ENCODE assay signal across 20 cellular contexts in the genomic region with DNA sequence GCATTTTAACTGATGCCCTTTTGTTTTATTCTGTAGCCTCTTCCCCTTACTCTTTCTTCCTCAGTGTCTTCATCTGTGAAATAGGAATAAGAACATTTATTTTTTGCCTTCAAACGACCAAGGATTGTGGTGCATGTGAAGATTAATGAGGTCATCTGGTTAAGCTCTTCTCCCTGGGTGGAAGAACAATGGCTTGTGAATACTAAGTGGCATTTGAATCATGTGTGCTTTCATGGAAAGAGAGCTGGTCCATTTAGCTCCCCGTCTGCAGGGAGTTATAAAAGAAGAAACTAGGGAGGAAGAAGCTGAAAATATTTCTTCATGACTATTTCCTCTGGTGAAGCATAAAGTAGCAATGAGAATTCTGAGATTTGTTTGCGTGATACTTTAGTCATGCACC.
DNase-seq lines count a peak whose midpoint lies in the region; ATAC-seq and TF ChIP-seq lines count a peak whose summit lies in the region.
"Had no signal": no experiment of that assay in that cellular context is flagged by ENCODE, and none has a peak within 500 bp of the region (broad histone marks: within the 10 kb centered on the region; RNA-seq: fewer than 3 reads in every experiment).

No MANE protein-coding gene starts in this region.

- H3K27ac ChIP-seq in smooth muscle cell (ENCODE audit: low read depth) = peak overlapping the region; percentile 4
- H3K27ac ChIP-seq: SJCRH30 had no signal

- no peaks in the 10 kb centered on the region for H3K27me3 ChIP-seq in smooth muscle cell (ENCODE audit: low read depth)
- H3K27me3 ChIP-seq: MG63, SJCRH30 had no signal

- H3K79me2 ChIP-seq in smooth muscle cell (ENCODE audit: low read depth) = peaks cover 55% of the 10 kb centered on the region

- no peak overlapping the region for H3K9ac ChIP-seq in smooth muscle cell (ENCODE audit: low read depth)

- H3K4me2 ChIP-seq in smooth muscle cell = no peak overlapping the region
- H3K4me2 ChIP-seq: GM23338 had no signal

- H3K36me3 ChIP-seq in smooth muscle cell (ENCODE audit: low read depth) = no peaks in the 10 kb centered on the region
- H3K36me3 ChIP-seq: MG63, SJCRH30 had no signal

- H3K4me3 ChIP-seq in smooth muscle cell = no peak overlapping the region
- H3K4me3 ChIP-seq: GM23338, K562, MG63, SJCRH30 had no signal

- H3K27me3 Mint-ChIP-seq in glutamatergic neuron (ENCODE audit: unreplicated experiment) = no peaks in the 10 kb centered on the region
- H3K27me3 Mint-ChIP-seq in stimulated activated memory B cell treated with anti-CD40 and anti-IgM and Interleukin-4, amounts not matched to agents 10 μg/mL and 1 μg/mL and 100 μg/mL, for 72 hours = no peaks in the 10 kb centered on the region

- no peak overlapping the region for H3K4me3 Mint-ChIP-seq in glutamatergic neuron (ENCODE audit: unreplicated experiment)
- H3K4me3 Mint-ChIP-seq in stimulated activated memory B cell treated with anti-CD40 and anti-IgM and Interleukin-4, amounts not matched to agents 10 μg/mL and 1 μg/mL and 100 μg/mL, for 72 hours = no peak overlapping the region
- H3K4me3 Mint-ChIP-seq: CD8-positive, alpha-beta T cell; GM23338 had no signal

- H3K27ac Mint-ChIP-seq in glutamatergic neuron (ENCODE audit: unreplicated experiment) = peak overlapping the region; percentile 50
- H3K27ac Mint-ChIP-seq in stimulated activated memory B cell treated with anti-CD40 and anti-IgM and Interleukin-4, amounts not matched to agents 10 μg/mL and 1 μg/mL and 100 μg/mL, for 72 hours = no peak overlapping the region
- H3K27ac Mint-ChIP-seq: CD8-positive, alpha-beta T cell; GM23338 had no signal

- H3K9me3 Mint-ChIP-seq in glutamatergic neuron (ENCODE audit: unreplicated experiment) = no peaks in the 10 kb centered on the region
- no peaks in the 10 kb centered on the region for H3K9me3 Mint-ChIP-seq in stimulated activated memory B cell treated with anti-CD40 and anti-IgM and Interleukin-4, amounts not matched to agents 10 μg/mL and 1 μg/mL and 100 μg/mL, for 72 hours
- H3K9me3 Mint-ChIP-seq: CD8-positive, alpha-beta T cell; GM23338 had no signal

- H3K4me1 ChIP-seq in smooth muscle cell (ENCODE audit: low read depth) = peaks cover 18% of the 10 kb centered on the region
- H3K4me1 ChIP-seq: SJCRH30 had no signal

- H2AFZ ChIP-seq in smooth muscle cell (ENCODE audit: low read depth) = no peak overlapping the region
- H2AFZ ChIP-seq: GM23338 had no signal

- DNase-seq in NCI-H82 (lab: John Stamatoyannopoulos, UW) (peak; percentile 20), NCI-H82 treated with DMSO at 0.1 percent for 48 hours (lab: John Stamatoyannopoulos, UW; ENCODE audit: unreplicated experiment) (no peak), dermis blood vessel endothelial cell (peak; percentile 11), glutamatergic neuron (no peak), smooth muscle cell (lab: John Stamatoyannopoulos, UW; ENCODE audit: unreplicated experiment) (no peak), left ventricle myocardium superior (no peak), hippocampal formation (lab: John Stamatoyannopoulos, UW) (no peak)
- DNase-seq: 8988T; AML-193; C1 segment of cervical spinal cord; CD8-positive, alpha-beta T cell; MG63; NCI-H1694 treated with DMSO at 0.1 percent for 48 hours; NCI-H510A; NCI-H748 treated with DMSO at 0.1 percent for 48 hours; SJCRH30 had no signal

- WGBS in smooth muscle cell (ENCODE audit: low lambda C conversion rate) = 39% methylated on average over 3 of the region's 3 CpGs

- no peak for ATAC-seq in left ventricle myocardium superior
- ATAC-seq in stimulated activated memory B cell treated with anti-CD40 and anti-IgM and Interleukin-4, amounts not matched to agents 10 μg/mL and 1 μg/mL and 100 μg/mL, for 72 hours = no peak
- ATAC-seq: CD8-positive, alpha-beta T cell; GM23338; HCT116; K562 had no signal

- H4K20me1 ChIP-seq in smooth muscle cell (ENCODE audit: low read depth) = no peaks in the 10 kb centered on the region

- TF ChIP-seq CTCF in glutamatergic neuron (IDR thresholded peaks at IDR 0.05; ENCODE audit: partially characterized antibody, unreplicated experiment) (no peak), smooth muscle cell (IDR thresholded peaks at IDR 0.05; ENCODE audit: borderline replicate concordance, insufficient read depth, poor library complexity, severe bottlenecking) (no peak)

- H3K9me3 ChIP-seq in smooth muscle cell (replicated peaks; ENCODE audit: low read depth) = no peaks in the 10 kb centered on the region
- H3K9me3 ChIP-seq: MG63, SJCRH30 had no signal

- H3K4me1 Mint-ChIP-seq in glutamatergic neuron (ENCODE audit: low read depth, unreplicated experiment) = peaks cover 4% of the 10 kb centered on the region
- peaks cover 5% of the 10 kb centered on the region for H3K4me1 Mint-ChIP-seq in stimulated activated memory B cell treated with anti-CD40 and anti-IgM and Interleukin-4, amounts not matched to agents 10 μg/mL and 1 μg/mL and 100 μg/mL, for 72 hours

- no peaks in the 10 kb centered on the region for H3K36me3 Mint-ChIP-seq in glutamatergic neuron (ENCODE audit: unreplicated experiment)
- H3K36me3 Mint-ChIP-seq in stimulated activated memory B cell treated with anti-CD40 and anti-IgM and Interleukin-4, amounts not matched to agents 10 μg/mL and 1 μg/mL and 100 μg/mL, for 72 hours = no peaks in the 10 kb centered on the region
- H3K36me3 Mint-ChIP-seq: CD8-positive, alpha-beta T cell had no signal

- H3F3A ChIP-seq in smooth muscle cell (ENCODE audit: low read depth) = no peaks in the 10 kb centered on the region

- intact Hi-C loops in left ventricle myocardium superior (cut with micrococcal nuclease) = no loop called here

Comparison
In these comparisons a context has a peak if more than half of its experiments do, and no peak if none do; other contexts are left out.
1. DNase-seq: peak in NCI-H82 (single experiment) and dermis blood vessel endothelial cell (single experiment); none in NCI-H82 treated with DMSO at 0.1 percent for 48 hours (single experiment), glutamatergic neuron (single experiment), smooth muscle cell (single experiment), left ventricle myocardium superior (single experiment) and hippocampal formation (0 of 2).